ENCODE assay signal across 2 cellular contexts in genomic region chr6:25060522-25060921, GRCh38.
TF ChIP-seq lines count a peak whose summit lies in the region.

No MANE protein-coding gene starts in this region.

TF ChIP-seq in GM23338, 12 proteins besides CTCF, POLR2A, EP300 and RAD21 (continued from another document):
- TF ChIP-seq EZH2phosphoT487 (IDR thresholded peaks at IDR 0.05; ENCODE audit: unreplicated experiment) (no peak), ZNF462 (CRISPR knock-in tag; IDR thresholded peaks at IDR 0.05) (no peak), ETS1 (IDR thresholded peaks at IDR 0.05) (no peak)

TF ChIP-seq in WTC11, 78 proteins besides CTCF, POLR2A, EP300 and RAD21 (continued from another document):
- no peak for TF ChIP-seq ERG (CRISPR knock-in tag; IDR thresholded peaks at IDR 0.05)
